Comparison of ENCODE assay signal across 26 cellular contexts in the genomic region with DNA sequence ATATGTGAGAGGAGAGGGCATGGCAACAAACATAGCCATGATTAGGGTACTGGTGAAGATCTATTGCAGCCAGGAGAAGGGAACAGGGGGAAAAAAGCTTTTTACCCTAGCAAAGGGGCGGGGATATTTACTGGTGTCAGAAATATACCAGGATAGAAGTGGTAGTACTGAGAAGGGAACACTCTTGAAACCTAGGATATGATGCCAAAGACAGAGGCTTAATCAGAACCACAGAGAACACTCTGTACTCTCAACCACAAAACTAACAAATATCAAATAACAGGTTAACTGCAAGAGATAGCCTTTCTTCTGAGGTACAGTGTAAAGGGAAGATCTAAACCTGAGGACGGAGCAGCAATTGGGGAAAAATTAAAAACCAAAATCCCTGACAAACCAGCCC.
"Had no signal": no experiment of that assay in that cellular context is flagged by ENCODE, and none has a peak within 500 bp of the region (broad histone marks: within the 10 kb centered on the region; RNA-seq: fewer than 3 reads in every experiment).

No MANE protein-coding gene starts in this region.

- H3K27ac ChIP-seq: left lung, parathyroid adenoma, sigmoid colon, tibial nerve, uterus had no signal

- FAIRE-seq: islet of Langerhans, kidney had no signal

- H3K27me3 ChIP-seq: left lung, sigmoid colon, tibial nerve, uterus had no signal

- H3K4me2 ChIP-seq: smooth muscle cell had no signal

- H3K4me3 ChIP-seq: left lung, lung, sigmoid colon, smooth muscle cell, tibial nerve, uterus had no signal

- H2AFZ ChIP-seq: parathyroid adenoma had no signal

- ATAC-seq: left colon; left lung; natural killer cell; right cardiac atrium; stimulated activated memory B cell treated with anti-CD40 and anti-IgM and Interleukin-4, amounts not matched to agents 10 μg/mL and 1 μg/mL and 100 μg/mL, for 72 hours; stimulated activated naive CD8-positive, alpha-beta T cell treated with anti-CD3 and anti-CD28 coated beads, Interleukin-15, amount 100 ng/mL, for 72 hours had no signal

- H3K9me3 Mint-ChIP-seq: stimulated activated memory B cell treated with anti-CD40 and anti-IgM and Interleukin-4, amounts not matched to agents 10 μg/mL and 1 μg/mL and 100 μg/mL, for 72 hours; stimulated activated naive CD8-positive, alpha-beta T cell treated with anti-CD3 and anti-CD28 coated beads, Interleukin-15, amount 100 ng/mL, for 72 hours; type B pancreatic cell had no signal

- H3K79me2 ChIP-seq: parathyroid adenoma had no signal

- H3K4me1 ChIP-seq: left lung, parathyroid adenoma, sigmoid colon, tibial nerve, uterus had no signal

- H3K27ac Mint-ChIP-seq: naive B cell; natural killer cell; stimulated activated memory B cell treated with anti-CD40 and anti-IgM and Interleukin-4, amounts not matched to agents 10 μg/mL and 1 μg/mL and 100 μg/mL, for 72 hours; type B pancreatic cell had no signal

- H3K27me3 Mint-ChIP-seq: naive B cell; stimulated activated memory B cell treated with anti-CD40 and anti-IgM and Interleukin-4, amounts not matched to agents 10 μg/mL and 1 μg/mL and 100 μg/mL, for 72 hours; stimulated activated naive CD8-positive, alpha-beta T cell treated with anti-CD3 and anti-CD28 coated beads, Interleukin-15, amount 100 ng/mL, for 72 hours; type B pancreatic cell had no signal

- DNase-seq: hippocampal formation; kidney; left colon; left lung; mesenchymal stem cell; naive B cell; natural killer cell; nucleus accumbens; retina; right cardiac atrium; sigmoid colon; stimulated activated CD4-positive, alpha-beta T cell treated with anti-CD3 and anti-CD28 coated beads, Interleukin-1b, Interleukin-23, amount 100 ng/mL, for 48 hours; stimulated activated CD4-positive, alpha-beta T cell treated with anti-CD3 and anti-CD28 coated beads, Interleukin-2, amount 100 ng/mL, for 48 hours; stimulated activated CD4-positive, alpha-beta T cell treated with anti-CD3 and anti-CD28 coated beads, Interleukin-4, amount 100 ng/mL, for 4 hours; stimulated activated CD8-positive, alpha-beta memory T cell treated with anti-CD3 and anti-CD28 coated beads, Interleukin-4, amount 100 ng/mL, for 48 hours; stimulated activated naive CD4-positive, alpha-beta T cell treated with Interleukin-2 at 50 U/mL for 16 hours; stimulated activated naive CD8-positive, alpha-beta T cell treated with anti-CD3 and anti-CD28 coated beads, Interleukin-15, amount 100 ng/mL, for 72 hours; substantia nigra; uterus had no signal

- H3K9ac ChIP-seq: parathyroid adenoma had no signal

- H3K4me3 Mint-ChIP-seq: naive B cell; natural killer cell; stimulated activated memory B cell treated with anti-CD40 and anti-IgM and Interleukin-4, amounts not matched to agents 10 μg/mL and 1 μg/mL and 100 μg/mL, for 72 hours; stimulated activated naive CD8-positive, alpha-beta T cell treated with anti-CD3 and anti-CD28 coated beads, Interleukin-15, amount 100 ng/mL, for 72 hours; type B pancreatic cell had no signal

- H3K4me1 Mint-ChIP-seq: naive B cell; natural killer cell; stimulated activated memory B cell treated with anti-CD40 and anti-IgM and Interleukin-4, amounts not matched to agents 10 μg/mL and 1 μg/mL and 100 μg/mL, for 72 hours; stimulated activated naive CD8-positive, alpha-beta T cell treated with anti-CD3 and anti-CD28 coated beads, Interleukin-15, amount 100 ng/mL, for 72 hours had no signal

- H3K36me3 Mint-ChIP-seq: naive B cell; natural killer cell; stimulated activated memory B cell treated with anti-CD40 and anti-IgM and Interleukin-4, amounts not matched to agents 10 μg/mL and 1 μg/mL and 100 μg/mL, for 72 hours; type B pancreatic cell had no signal

- H3K9me3 ChIP-seq: left lung, uterus had no signal

- H3K36me3 ChIP-seq: left lung, sigmoid colon, tibial nerve, uterus had no signal
